1 cellular context compared by ENCODE assay signal in genomic region chr2:27217173-27218121, GRCh38.
TF ChIP-seq lines count a peak whose summit lies in the region.

Gene CAD (plus strand): TSS chr2:27217369. CDS start chr2:27217552, 183 bp downstream.

TF ChIP-seq in HepG2, 621 proteins besides CTCF, POLR2A, EP300 and RAD21 (continued from another document and continues in another):
- no peak for TF ChIP-seq ZNF713 (CRISPR knock-in tag; IDR thresholded peaks at IDR 0.05)
- peak; percentile 74 for TF ChIP-seq KMT2B (CRISPR knock-in tag; IDR thresholded peaks at IDR 0.05)
- no peak for TF ChIP-seq NFE2L1 (CRISPR knock-in tag; IDR thresholded peaks at IDR 0.05; ENCODE audit: borderline replicate concordance)
- TF ChIP-seq ZFP82 (CRISPR knock-in tag; IDR thresholded peaks at IDR 0.05; ENCODE audit: borderline replicate concordance): no peak
- TF ChIP-seq PPARG (CRISPR knock-in tag; conservative IDR thresholded peaks at IDR 0.05): 0 out of 2 replicates have a peak, but pooled peaks have one; percentile 49
- TF ChIP-seq KLF16 (CRISPR knock-in tag; IDR thresholded peaks at IDR 0.05): peak; percentile 35 to 77; a peak in 1 of 4 replicates
- TF ChIP-seq NR2F1 (CRISPR knock-in tag; IDR thresholded peaks at IDR 0.05): no peak
- no peak for TF ChIP-seq SNAI1 (CRISPR knock-in tag; IDR thresholded peaks at IDR 0.05; ENCODE audit: borderline replicate concordance)
- no peak for TF ChIP-seq ZBTB37 (CRISPR knock-in tag; IDR thresholded peaks at IDR 0.05)
- no peak for TF ChIP-seq KDM4B (CRISPR knock-in tag; IDR thresholded peaks at IDR 0.05)
- TF ChIP-seq CENPX (CRISPR knock-in tag; IDR thresholded peaks at IDR 0.05): no peak
- no peak for TF ChIP-seq SMAD3 (CRISPR knock-in tag; IDR thresholded peaks at IDR 0.05)
- TF ChIP-seq AGO1 (IDR thresholded peaks at IDR 0.05; ENCODE audit: low read depth, low read length, poor library complexity, severe bottlenecking): peak; percentile 88
- no peak for TF ChIP-seq ZNF607 (CRISPR knock-in tag; IDR thresholded peaks at IDR 0.05; ENCODE audit: borderline replicate concordance)
- no peak for TF ChIP-seq NFE2L2 (IDR thresholded peaks at IDR 0.05; ENCODE audit: low read length)
- no peak for TF ChIP-seq TCF7 (IDR thresholded peaks at IDR 0.05; ENCODE audit: low read depth)
- TF ChIP-seq ZNF207 (IDR thresholded peaks at IDR 0.05; ENCODE audit: borderline replicate concordance): no peak
- no peak for TF ChIP-seq MEF2D (CRISPR knock-in tag; IDR thresholded peaks at IDR 0.05)
- TF ChIP-seq DPF2 (CRISPR knock-in tag; IDR thresholded peaks at IDR 0.05; ENCODE audit: borderline replicate concordance, low read depth): no peak
- TF ChIP-seq FOXM1 (CRISPR knock-in tag; IDR thresholded peaks at IDR 0.05): no peak
- no peak for TF ChIP-seq ZNF496 (CRISPR knock-in tag; IDR thresholded peaks at IDR 0.05; ENCODE audit: insufficient replicate concordance)
- TF ChIP-seq ZNF800 (CRISPR knock-in tag; IDR thresholded peaks at IDR 0.05): peak; percentile 40; the same call in 1 of the 2 replicates
- no peak for TF ChIP-seq MAFK (conservative IDR thresholded peaks at IDR 0.05 in 1 of 2, IDR thresholded peaks at IDR 0.05 in 1 of 2; ENCODE audit: low read length in 2 of 2)
- no peak; the same call in 1 of the 2 replicates for TF ChIP-seq GFI1 (CRISPR knock-in tag; IDR thresholded peaks at IDR 0.05; ENCODE audit: borderline replicate concordance)
- no peak for TF ChIP-seq GPN1 (CRISPR knock-in tag; IDR thresholded peaks at IDR 0.05; ENCODE audit: borderline replicate concordance)
- no peak for TF ChIP-seq ATAD3A (CRISPR knock-in tag; IDR thresholded peaks at IDR 0.05)
- TF ChIP-seq KDM5A (IDR thresholded peaks at IDR 0.05; ENCODE audit: borderline replicate concordance, low read length): no peak
- TF ChIP-seq ZBTB40 (IDR thresholded peaks at IDR 0.05): no peak
- peak; percentile 29; the same call in 1 of the 2 replicates for TF ChIP-seq ZBTB40 (CRISPR knock-in tag; IDR thresholded peaks at IDR 0.05)
- TF ChIP-seq GMEB2 (CRISPR knock-in tag; IDR thresholded peaks at IDR 0.05; ENCODE audit: low read depth): peak; percentile 61; the same call in 1 of the 2 replicates
- TF ChIP-seq GZF1 (CRISPR knock-in tag; IDR thresholded peaks at IDR 0.05): no peak
- TF ChIP-seq ZNF839 (CRISPR knock-in tag; IDR thresholded peaks at IDR 0.05; ENCODE audit: borderline replicate concordance): no peak
- no peak for TF ChIP-seq NFIC (IDR thresholded peaks at IDR 0.05; ENCODE audit: low read length)
- no peak for TF ChIP-seq ZBTB46 (CRISPR knock-in tag; IDR thresholded peaks at IDR 0.05; ENCODE audit: borderline replicate concordance)
- peak; percentile 88 for TF ChIP-seq TFDP2 (CRISPR knock-in tag; IDR thresholded peaks at IDR 0.05)
- peak; percentile 99 for TF ChIP-seq MAX (IDR thresholded peaks at IDR 0.05)
- TF ChIP-seq SOX5 (CRISPR knock-in tag; IDR thresholded peaks at IDR 0.05; ENCODE audit: borderline replicate concordance): no peak
- TF ChIP-seq KDM1A (CRISPR knock-in tag; IDR thresholded peaks at IDR 0.05): no peak
- TF ChIP-seq ZNF230 (CRISPR knock-in tag; IDR thresholded peaks at IDR 0.05): peak; percentile 79; the same call in 1 of the 2 replicates
- 0 out of 2 replicates have a peak, but pooled peaks have one; percentile 41 for TF ChIP-seq POGK (CRISPR knock-in tag; conservative IDR thresholded peaks at IDR 0.05)
- peak; percentile 85; the same call in 1 of the 2 replicates for TF ChIP-seq ZNF430 (CRISPR knock-in tag; IDR thresholded peaks at IDR 0.05)
- peak; percentile 90 for TF ChIP-seq CCDC6 (CRISPR knock-in tag; IDR thresholded peaks at IDR 0.05)
- TF ChIP-seq ZNF317 (CRISPR knock-in tag; IDR thresholded peaks at IDR 0.05): no peak
- TF ChIP-seq TP53 (CRISPR knock-in tag; conservative IDR thresholded peaks at IDR 0.05): no peak
- no peak for TF ChIP-seq ZFP36L1 (CRISPR knock-in tag; IDR thresholded peaks at IDR 0.05)
- TF ChIP-seq TSC22D2 (CRISPR knock-in tag; IDR thresholded peaks at IDR 0.05; ENCODE audit: borderline replicate concordance): peak; percentile 42; the same call in 1 of the 2 replicates
- TF ChIP-seq ZNF572 (CRISPR knock-in tag; IDR thresholded peaks at IDR 0.05): no peak
- TF ChIP-seq HNRNPK (IDR thresholded peaks at IDR 0.05; ENCODE audit: low read depth, low read length, poor library complexity, severe bottlenecking): peak; percentile 48
- 0 out of 2 replicates have a peak, but pooled peaks have one; percentile 57 for TF ChIP-seq CBFB (CRISPR knock-in tag; IDR thresholded peaks at IDR 0.05)
